Comparison of ENCODE assay signal across 15 cellular contexts in genomic region chr11:114142646-114143045, GRCh38.
DNase-seq lines count a peak whose midpoint lies in the region; ATAC-seq and TF ChIP-seq lines count a peak whose summit lies in the region.
"Had no signal": no experiment of that assay in that cellular context is flagged by ENCODE, and none has a peak within 500 bp of the region (broad histone marks: within the 10 kb centered on the region; RNA-seq: fewer than 3 reads in every experiment).

No MANE protein-coding gene starts in this region.

- H3K36me3 ChIP-seq in SK-N-MC (ENCODE audit: insufficient read depth, low read length), result no peaks in the 10 kb centered on the region
- no peaks in the 10 kb centered on the region for H3K36me3 ChIP-seq in psoas muscle (ENCODE audit: insufficient read depth in 1 of 2, low read depth in 1 of 2)
- peaks cover 6 to 37% (median 8%) of the 10 kb centered on the region in 4 donors for H3K36me3 ChIP-seq in upper lobe of left lung
- peaks cover 0 to 10% (median 0%) of the 10 kb centered on the region in 3 donors for H3K36me3 ChIP-seq in Peyer's patch
- H3K36me3 ChIP-seq: SJCRH30 had no signal

- H3K9me3 ChIP-seq in SK-N-MC (ENCODE audit: low read depth, low read length), result no peaks in the 10 kb centered on the region
- H3K9me3 ChIP-seq in psoas muscle, result no peaks in the 10 kb centered on the region
- H3K9me3 ChIP-seq in upper lobe of left lung, result no peaks in the 10 kb centered on the region
- H3K9me3 ChIP-seq in Peyer's patch, result no peaks in the 10 kb centered on the region
- H3K9me3 ChIP-seq: SJCRH30 had no signal

- no peak overlapping the region for H3K9ac ChIP-seq in SK-N-MC (ENCODE audit: insufficient read length)

- H3K27ac ChIP-seq in SK-N-MC (peak overlapping the region; percentile 53; the same call in 1 of the 2 replicates), psoas muscle (peak overlapping the region; percentile 99), upper lobe of left lung (peak overlapping the region in 3 of 4 donors; percentile 56 to 95 (median 83)), Peyer's patch (peak overlapping the region in 1 of 4 donors; percentile 46)
- H3K27ac ChIP-seq: PC-9, SJCRH30 had no signal

- TF ChIP-seq CTCF in fibroblast of villous mesenchyme (IDR thresholded peaks at IDR 0.05; ENCODE audit: insufficient read depth, low read depth, low read length) (no peak), psoas muscle (IDR thresholded peaks at IDR 0.05) (no peak), upper lobe of left lung (IDR thresholded peaks at IDR 0.05) (no peak), Peyer's patch (IDR thresholded peaks at IDR 0.05) (no peak)

- intact Hi-C loops in psoas muscle (cut with DNase I), result no loop called here

- H3K4me1 ChIP-seq in psoas muscle (peaks cover 96% of the 10 kb centered on the region), upper lobe of left lung (peaks cover 90 to 98% (median 93%) of the 10 kb centered on the region in 4 donors), Peyer's patch (peaks cover 0 to 35% (median 0%) of the 10 kb centered on the region in 4 donors)
- H3K4me1 ChIP-seq: SJCRH30 had no signal

- WGBS in psoas muscle, 3 donors, result 35 to 56% (median 45%) methylated on average over 3 of the region's 3 CpGs
- WGBS in upper lobe of left lung, 2 donors, result 64 to 83% methylated on average over 3 of the region's 3 CpGs

- DNase-seq in SK-N-MC (ENCODE audit: low read depth, low spot score) (no peak), fibroblast of villous mesenchyme (ENCODE audit: low read depth) (peak; percentile 61), psoas muscle (no peak), upper lobe of left lung (no peak), Peyer's patch (no peak), OCI-M1 (lab: John Stamatoyannopoulos, UW) (no peak), DMS153 treated with DMSO at 0.1 percent for 48 hours (lab: John Stamatoyannopoulos, UW; ENCODE audit: unreplicated experiment) (no peak)
- DNase-seq: MM.1S; NCI-H1694; NCI-H774; nucleus accumbens; PC-9; right cardiac atrium; SJCRH30; stimulated activated naive CD4-positive, alpha-beta T cell treated with Interleukin-2 at 50 U/mL for 16 hours had no signal

- H3K27me3 ChIP-seq in psoas muscle (ENCODE audit: insufficient read depth in 3 of 3, low read length in 2 of 3) (no peaks in the 10 kb centered on the region), upper lobe of left lung (no peaks in the 10 kb centered on the region), Peyer's patch (no peaks in the 10 kb centered on the region)
- H3K27me3 ChIP-seq: SJCRH30 had no signal

- no peak for TF ChIP-seq POLR2A in upper lobe of left lung (IDR thresholded peaks at IDR 0.05)
- no peak for TF ChIP-seq POLR2A in Peyer's patch (IDR thresholded peaks at IDR 0.05)

- ATAC-seq in psoas muscle, result no peak
- no peak for ATAC-seq in upper lobe of left lung (ENCODE audit: low FRiP score in 2 of 2)
- ATAC-seq: right cardiac atrium had no signal

- TF ChIP-seq EP300 in upper lobe of left lung (IDR thresholded peaks at IDR 0.05), result no peak

- H3K4me3 ChIP-seq in SK-N-MC, result no peak overlapping the region
- H3K4me3 ChIP-seq in fibroblast of villous mesenchyme (ENCODE audit: low read depth, low read length), result no peak overlapping the region
- no peak overlapping the region for H3K4me3 ChIP-seq in psoas muscle
- no peak overlapping the region for H3K4me3 ChIP-seq in upper lobe of left lung
- H3K4me3 ChIP-seq in Peyer's patch, result no peak overlapping the region
- H3K4me3 ChIP-seq: PC-9, SJCRH30 had no signal
